Comparison of ENCODE assay signal across 8 cellular contexts in the genomic region with DNA sequence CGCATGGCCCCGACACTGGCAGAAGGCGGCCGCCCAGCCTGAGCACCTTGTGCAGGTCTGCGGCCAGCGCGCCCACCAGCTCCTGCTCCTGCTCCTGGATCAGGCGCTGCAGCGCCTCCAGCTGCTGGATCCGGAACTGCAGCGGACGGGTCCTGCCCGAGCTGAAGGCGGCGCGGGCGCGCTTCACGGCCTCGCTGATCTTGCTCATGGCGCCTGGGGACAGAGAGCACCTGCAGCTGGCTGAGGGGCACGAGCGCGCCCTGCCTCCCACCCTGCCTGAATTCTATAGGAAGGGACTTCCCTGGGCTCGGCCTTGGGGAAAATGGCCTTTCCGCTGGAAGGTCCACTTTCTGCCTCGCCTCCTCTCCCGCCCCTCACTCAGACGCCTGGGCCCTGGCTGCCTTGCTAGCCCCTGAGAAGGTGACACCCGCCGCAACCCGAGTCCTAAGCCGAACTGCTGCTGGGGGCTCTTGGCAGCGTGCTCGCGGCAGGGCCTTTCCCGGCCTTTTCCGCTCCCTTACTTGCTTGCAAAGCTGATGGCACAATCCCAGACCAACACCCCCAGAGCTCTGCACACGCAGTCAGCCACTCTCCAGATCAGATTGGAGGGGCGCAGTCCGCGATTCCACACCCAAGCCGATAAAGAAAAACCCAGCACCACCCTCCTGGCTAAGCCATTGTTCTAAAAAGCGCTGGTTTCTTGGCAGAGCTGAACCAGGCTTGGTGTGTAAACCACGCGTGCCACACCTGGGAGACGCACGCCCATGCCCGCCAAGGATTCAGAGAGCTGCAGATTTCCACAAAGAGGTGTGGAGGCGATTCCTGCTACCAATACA. TPM values are rescaled to one million over a fixed set of nuclear protein-coding genes. Genes with fewer than 3 reads are reported as not detected.
A peak's percentile ranks its signal among the peaks of the same experiment; 100 is the strongest.
DNase-seq lines count a peak whose midpoint lies in the region; ATAC-seq, FAIRE-seq and TF ChIP-seq lines count a peak whose summit lies in the region.

No MANE protein-coding gene starts in this region.

- POLR2A ChIA-PET in A549 (lab: Yijun Ruan, JAX) = interaction anchor here (0.6 to 7.8 kb wide), 10 partner anchors 9 to 367 kb away, joined by 3 to 98 read pairs (median 8); a partner anchor contains a TSS

- FAIRE-seq in A549 (lab: Jason Lieb, UNC) = no peak

- peak; percentile 75 to 89 for DNase-seq in A549 (ENCODE audit: low read depth in 1 of 2, low spot score in 1 of 2)
- peak; percentile 63 for DNase-seq in GM19238 (ENCODE audit: insufficient read length, low spot score)
- DNase-seq in NCI-H2227 treated with DMSO at 0.1 percent for 48 hours (lab: John Stamatoyannopoulos, UW) = peak; percentile 22
- DNase-seq in activated CD8-positive, alpha-beta memory T cell treated with anti-CD3 and anti-CD28 coated beads for 24 hours = peak; percentile 95
- DNase-seq in effector memory CD4-positive, alpha-beta T cell = peak; percentile 42 to 68 (median 67)
- DNase-seq in medulla oblongata (ENCODE audit: extremely low spot score) = peak; percentile 87
- peak; percentile 70 to 89 (median 75) for DNase-seq in stimulated activated CD4-positive, alpha-beta T cell treated with anti-CD3 and anti-CD28 coated beads, TNF-alpha, amount 100 ng/mL, for 24 hours (ENCODE audit: low read depth in 3 of 3)

- H3K4me3 ChIP-seq in A549 = peak overlapping the region; percentile 53; the same call in 2 of the 3 replicates
- H3K4me3 ChIP-seq in effector memory CD4-positive, alpha-beta T cell (ENCODE audit: insufficient read depth, low read depth, low read length, poor library complexity, severe bottlenecking) = peak overlapping the region; percentile 52

- peak; percentile 81 for TF ChIP-seq CTCF in A549 (IDR thresholded peaks at IDR 0.05)

- CTCF ChIA-PET in A549 (lab: Yijun Ruan, JAX) = interaction anchor here (0.6 to 20.1 kb wide), 42 partner anchors 14 to 452 kb away, joined by 3 to 681 read pairs (median 4); a partner anchor contains a TSS

- H3K4me1 ChIP-seq in A549 = peaks cover 80% of the 10 kb centered on the region
- peaks cover 6% of the 10 kb centered on the region for H3K4me1 ChIP-seq in effector memory CD4-positive, alpha-beta T cell (ENCODE audit: control insufficient read depth, insufficient read depth, low read length, poor library complexity, severe bottlenecking)

- H3K27ac ChIP-seq in A549 = peak overlapping the region; percentile 98 to 100
- no peak overlapping the region for H3K27ac ChIP-seq in effector memory CD4-positive, alpha-beta T cell (ENCODE audit: insufficient read depth, low read length, poor library complexity, severe bottlenecking)

- no peaks in the 10 kb centered on the region for H3K27me3 ChIP-seq in effector memory CD4-positive, alpha-beta T cell (replicated peaks; ENCODE audit: control insufficient read depth, insufficient read depth, low read length, poor library complexity, severe bottlenecking)

- peak overlapping the region; percentile 90 for H3K4me2 ChIP-seq in A549

- TF ChIP-seq POLR2A in A549 (IDR thresholded peaks at IDR 0.05; ENCODE audit: low read length) = peak; percentile 52

- peak; percentile 55 to 64 for TF ChIP-seq RAD21 in A549 (conservative IDR thresholded peaks at IDR 0.05 in 1 of 2, IDR thresholded peaks at IDR 0.05 in 1 of 2)

- H3K9me3 ChIP-seq in A549 = no peaks in the 10 kb centered on the region
- no peaks in the 10 kb centered on the region for H3K9me3 ChIP-seq in effector memory CD4-positive, alpha-beta T cell (ENCODE audit: control insufficient read depth, low read length)

- no peak for TF ChIP-seq EP300 in A549 (IDR thresholded peaks at IDR 0.05)

- WGBS in A549 (ENCODE audit: missing lambda C conversion rate) = 21% methylated on average over 41 of the region's 50 CpGs

- ATAC-seq in A549 = peak; percentile 12 to 62; a peak in 5 of 6 replicates
- ATAC-seq in HG03460 (IDR thresholded peaks at IDR 0.05; ENCODE audit: unreplicated experiment) = no peak

- H3K36me3 ChIP-seq in effector memory CD4-positive, alpha-beta T cell (ENCODE audit: control insufficient read depth, insufficient read depth, low read length) = no peaks in the 10 kb centered on the region

TF ChIP-seq in A549, 52 proteins besides CTCF, POLR2A, EP300 and RAD21 (continues in another document):
- TF ChIP-seq FOXS1 (CRISPR knock-in tag; IDR thresholded peaks at IDR 0.05) (0 out of 2 replicates have a peak, but pooled peaks have one; percentile 11), FOSB (CRISPR knock-in tag; IDR thresholded peaks at IDR 0.05) (0 out of 2 replicates have a peak, but pooled peaks have one; percentile 32), RCOR1 (IDR thresholded peaks at IDR 0.05; ENCODE audit: low read depth, low read length) (no peak), RARB (CRISPR knock-in tag; IDR thresholded peaks at IDR 0.05) (peak; percentile 25; the same call in 1 of the 2 replicates), SMC3 (IDR thresholded peaks at IDR 0.05) (peak; percentile 63), HOXB5 (CRISPR knock-in tag; IDR thresholded peaks at IDR 0.05) (peak; percentile 89), MAFK (IDR thresholded peaks at IDR 0.05; ENCODE audit: partially characterized antibody) (no peak), KDM1A (IDR thresholded peaks at IDR 0.05; ENCODE audit: low read depth) (no peak), JUNB (IDR thresholded peaks at IDR 0.05) (no peak), CHD2 (IDR thresholded peaks at IDR 0.05; ENCODE audit: low read length, partially characterized antibody) (no peak)
- TF ChIP-seq, protein P1, sequence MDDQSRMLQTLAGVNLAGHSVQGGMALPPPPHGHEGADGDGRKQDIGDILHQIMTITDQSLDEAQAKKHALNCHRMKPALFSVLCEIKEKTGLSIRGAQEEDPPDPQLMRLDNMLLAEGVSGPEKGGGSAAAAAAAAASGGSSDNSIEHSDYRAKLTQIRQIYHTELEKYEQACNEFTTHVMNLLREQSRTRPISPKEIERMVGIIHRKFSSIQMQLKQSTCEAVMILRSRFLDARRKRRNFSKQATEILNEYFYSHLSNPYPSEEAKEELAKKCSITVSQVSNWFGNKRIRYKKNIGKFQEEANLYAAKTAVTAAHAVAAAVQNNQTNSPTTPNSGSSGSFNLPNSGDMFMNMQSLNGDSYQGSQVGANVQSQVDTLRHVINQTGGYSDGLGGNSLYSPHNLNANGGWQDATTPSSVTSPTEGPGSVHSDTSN (IDR thresholded peaks at IDR 0.05) = no peak
- TF ChIP-seq, protein P2, sequence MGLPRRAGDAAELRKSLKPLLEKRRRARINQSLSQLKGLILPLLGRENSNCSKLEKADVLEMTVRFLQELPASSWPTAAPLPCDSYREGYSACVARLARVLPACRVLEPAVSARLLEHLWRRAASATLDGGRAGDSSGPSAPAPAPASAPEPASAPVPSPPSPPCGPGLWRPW (IDR thresholded peaks at IDR 0.05) = no peak
- TF ChIP-seq, protein P3, sequence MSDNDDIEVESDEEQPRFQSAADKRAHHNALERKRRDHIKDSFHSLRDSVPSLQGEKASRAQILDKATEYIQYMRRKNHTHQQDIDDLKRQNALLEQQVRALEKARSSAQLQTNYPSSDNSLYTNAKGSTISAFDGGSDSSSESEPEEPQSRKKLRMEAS (IDR thresholded peaks at IDR 0.05) = peak; percentile 83
- TF ChIP-seq, protein P4, sequence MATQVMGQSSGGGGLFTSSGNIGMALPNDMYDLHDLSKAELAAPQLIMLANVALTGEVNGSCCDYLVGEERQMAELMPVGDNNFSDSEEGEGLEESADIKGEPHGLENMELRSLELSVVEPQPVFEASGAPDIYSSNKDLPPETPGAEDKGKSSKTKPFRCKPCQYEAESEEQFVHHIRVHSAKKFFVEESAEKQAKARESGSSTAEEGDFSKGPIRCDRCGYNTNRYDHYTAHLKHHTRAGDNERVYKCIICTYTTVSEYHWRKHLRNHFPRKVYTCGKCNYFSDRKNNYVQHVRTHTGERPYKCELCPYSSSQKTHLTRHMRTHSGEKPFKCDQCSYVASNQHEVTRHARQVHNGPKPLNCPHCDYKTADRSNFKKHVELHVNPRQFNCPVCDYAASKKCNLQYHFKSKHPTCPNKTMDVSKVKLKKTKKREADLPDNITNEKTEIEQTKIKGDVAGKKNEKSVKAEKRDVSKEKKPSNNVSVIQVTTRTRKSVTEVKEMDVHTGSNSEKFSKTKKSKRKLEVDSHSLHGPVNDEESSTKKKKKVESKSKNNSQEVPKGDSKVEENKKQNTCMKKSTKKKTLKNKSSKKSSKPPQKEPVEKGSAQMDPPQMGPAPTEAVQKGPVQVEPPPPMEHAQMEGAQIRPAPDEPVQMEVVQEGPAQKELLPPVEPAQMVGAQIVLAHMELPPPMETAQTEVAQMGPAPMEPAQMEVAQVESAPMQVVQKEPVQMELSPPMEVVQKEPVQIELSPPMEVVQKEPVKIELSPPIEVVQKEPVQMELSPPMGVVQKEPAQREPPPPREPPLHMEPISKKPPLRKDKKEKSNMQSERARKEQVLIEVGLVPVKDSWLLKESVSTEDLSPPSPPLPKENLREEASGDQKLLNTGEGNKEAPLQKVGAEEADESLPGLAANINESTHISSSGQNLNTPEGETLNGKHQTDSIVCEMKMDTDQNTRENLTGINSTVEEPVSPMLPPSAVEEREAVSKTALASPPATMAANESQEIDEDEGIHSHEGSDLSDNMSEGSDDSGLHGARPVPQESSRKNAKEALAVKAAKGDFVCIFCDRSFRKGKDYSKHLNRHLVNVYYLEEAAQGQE (IDR thresholded peaks at IDR 0.05) = no peak; the same call in 1 of the 2 replicates
- TF ChIP-seq, protein P5, sequence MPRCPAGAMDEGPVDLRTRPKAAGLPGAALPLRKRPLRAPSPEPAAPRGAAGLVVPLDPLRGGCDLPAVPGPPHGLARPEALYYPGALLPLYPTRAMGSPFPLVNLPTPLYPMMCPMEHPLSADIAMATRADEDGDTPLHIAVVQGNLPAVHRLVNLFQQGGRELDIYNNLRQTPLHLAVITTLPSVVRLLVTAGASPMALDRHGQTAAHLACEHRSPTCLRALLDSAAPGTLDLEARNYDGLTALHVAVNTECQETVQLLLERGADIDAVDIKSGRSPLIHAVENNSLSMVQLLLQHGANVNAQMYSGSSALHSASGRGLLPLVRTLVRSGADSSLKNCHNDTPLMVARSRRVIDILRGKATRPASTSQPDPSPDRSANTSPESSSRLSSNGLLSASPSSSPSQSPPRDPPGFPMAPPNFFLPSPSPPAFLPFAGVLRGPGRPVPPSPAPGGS (IDR thresholded peaks at IDR 0.05) = no peak

RNA-seq across cellular contexts. Expression of a gene that starts 3.0 kb away (rescaled TPM):
- polyA plus RNA-seq in A549 (2011; rRNA removed) (1,190 and 1,547 TPM in 2 replicates), A549 (2017; fragmentation: RNase III; extraction: RNeasy Plus Mini Kit Qiagen cat#74134 plus additional on column Dnase treatment) (833 to 1,094 TPM (median 959 TPM) in 3 replicates)
- 723 and 1,237 TPM in 2 replicates for polyA plus RNA-seq in A549 (2012; cell fraction: cytosol; rRNA removed)
- polyA plus RNA-seq in A549 (2012; cell fraction: nucleus; rRNA removed) = 1,160 and 1,222 TPM in 2 replicates
- polyA minus RNA-seq in A549 (2011; rRNA and poly(A)+ RNA removed) = 958 and 1,042 TPM in 2 replicates

RNA-seq across cellular contexts. Expression of a gene that starts 28.8 kb away (rescaled TPM):
- polyA plus RNA-seq in A549 (2011; rRNA removed) (0.07 and 0.13 TPM in 2 replicates), A549 (2017; fragmentation: RNase III; extraction: RNeasy Plus Mini Kit Qiagen cat#74134 plus additional on column Dnase treatment) (0.16 to 0.27 TPM (median 0.22 TPM) in 3 replicates)
- 0.04 and 0.05 TPM in 2 replicates for polyA plus RNA-seq in A549 (2012; cell fraction: cytosol; rRNA removed)
- 0.26 and 0.44 TPM in 2 replicates for polyA plus RNA-seq in A549 (2012; cell fraction: nucleus; rRNA removed)
- polyA minus RNA-seq in A549 (2011; rRNA and poly(A)+ RNA removed) = 0.15 and 0.21 TPM in 2 replicates

Comparison
In these comparisons a context has a peak if more than half of its experiments do, and no peak if none do; other contexts are left out.
1. DNase-seq: peak in every context shown above with its lines; median percentile 95 in activated CD8-positive, alpha-beta memory T cell treated with anti-CD3 and anti-CD28 coated beads for 24 hours; 87 in medulla oblongata; 82 in A549; 75 in stimulated activated CD4-positive, alpha-beta T cell treated with anti-CD3 and anti-CD28 coated beads, TNF-alpha, amount 100 ng/mL, for 24 hours; 67 in effector memory CD4-positive, alpha-beta T cell; 63 in GM19238; 22 in NCI-H2227 treated with DMSO at 0.1 percent for 48 hours.